In genomic region chr19:55116232-55117062, GRCh38 we compare ENCODE assay signal across 7 cellular contexts. TPM values are rescaled to one million over a fixed set of nuclear protein-coding genes. Genes with fewer than 3 reads are reported as not detected.
A peak's percentile ranks its signal among the peaks of the same experiment; 100 is the strongest.
DNase-seq lines count a peak whose midpoint lies in the region; ATAC-seq, FAIRE-seq and TF ChIP-seq lines count a peak whose summit lies in the region.

No MANE protein-coding gene starts in this region.

- peak overlapping the region; percentile 86 for H3K27ac Mint-ChIP-seq in activated CD4-positive, alpha-beta memory T cell treated with anti-CD3 and anti-CD28 coated beads for 36 hours
- peak overlapping the region; percentile 90 to 92 for H3K27ac Mint-ChIP-seq in effector memory CD8-positive, alpha-beta T cell

- DNase-seq in GM12891 (ENCODE audit: insufficient read length, low spot score) (peak; percentile 63), MV-4-11 (lab: John Stamatoyannopoulos, UW) (peak; percentile 82), lung (ENCODE audit: low spot score) (peak; percentile 62)
- peak; percentile 72 for DNase-seq in activated CD4-positive, alpha-beta memory T cell treated with anti-CD3 and anti-CD28 coated beads for 36 hours
- peak; percentile 28 to 40 (median 33) for DNase-seq in effector memory CD8-positive, alpha-beta T cell
- DNase-seq in stimulated activated CD4-positive, alpha-beta T cell treated with anti-CD3 and anti-CD28 coated beads, TNF-alpha, amount 100 ng/mL, for 48 hours (ENCODE audit: low read depth in 3 of 3) = peak in 2 of 3 donors; percentile 33 to 36

- H3K9me3 Mint-ChIP-seq in activated CD4-positive, alpha-beta memory T cell treated with anti-CD3 and anti-CD28 coated beads for 36 hours = no peaks in the 10 kb centered on the region
- H3K9me3 Mint-ChIP-seq in effector memory CD8-positive, alpha-beta T cell = no peaks in the 10 kb centered on the region

- peak overlapping the region; percentile 89 for H3K4me3 ChIP-seq in lung

- peak; percentile 19 for ATAC-seq in effector memory CD8-positive, alpha-beta T cell (replicated peaks)
- no peak for ATAC-seq in lung (ENCODE audit: insufficient read depth, low FRiP score)
- ATAC-seq in HG02981 (IDR thresholded peaks at IDR 0.05; ENCODE audit: unreplicated experiment) = no peak

- H3K4me3 Mint-ChIP-seq in activated CD4-positive, alpha-beta memory T cell treated with anti-CD3 and anti-CD28 coated beads for 36 hours = peak overlapping the region; percentile 92
- H3K4me3 Mint-ChIP-seq in effector memory CD8-positive, alpha-beta T cell = peak overlapping the region; percentile 93 to 96

- POLR2A ChIA-PET in activated CD4-positive, alpha-beta memory T cell treated with anti-CD3 and anti-CD28 coated beads for 36 hours (lab: Charles Lee) = interaction anchor here (0.5 to 1.1 kb wide), 2 partner anchors 12 to 27 kb away, joined by 3 read pairs; no protein-coding TSS in a partner anchor

- no peaks in the 10 kb centered on the region for H3K27me3 ChIP-seq in lung (ENCODE audit: control insufficient read depth, insufficient read depth)

- H3K27ac ChIP-seq in lung (ENCODE audit: low read depth in 1 of 2, low read length in 1 of 2) = peak overlapping the region; percentile 92 to 93

- H3K27me3 Mint-ChIP-seq in activated CD4-positive, alpha-beta memory T cell treated with anti-CD3 and anti-CD28 coated beads for 36 hours = no peaks in the 10 kb centered on the region
- no peaks in the 10 kb centered on the region for H3K27me3 Mint-ChIP-seq in effector memory CD8-positive, alpha-beta T cell

- peaks cover 30% of the 10 kb centered on the region for H3K4me1 Mint-ChIP-seq in activated CD4-positive, alpha-beta memory T cell treated with anti-CD3 and anti-CD28 coated beads for 36 hours (ENCODE audit: low read depth)
- peaks cover 24 to 33% of the 10 kb centered on the region in 2 donors for H3K4me1 Mint-ChIP-seq in effector memory CD8-positive, alpha-beta T cell (ENCODE audit: low read depth in 2 of 2)

- TF ChIP-seq CTCF in lung (IDR thresholded peaks at IDR 0.05; ENCODE audit: control extremely low read depth, extremely low read depth) = no peak

- no peak for TF ChIP-seq POLR2A in GM12891 (IDR thresholded peaks at IDR 0.05; ENCODE audit: low read depth, low read length)

- FAIRE-seq in GM12891 (lab: Jason Lieb, UNC) = peak; percentile 89

- intact Hi-C loops in activated CD4-positive, alpha-beta memory T cell treated with anti-CD3 and anti-CD28 coated beads for 36 hours (cut with micrococcal nuclease) = loop anchor here (1.0 to 2.0 kb wide), 5 partner anchors 36 to 539 kb away; partner anchors contain the start of genes PPP6R1 and U2AF2

- H3K36me3 ChIP-seq in lung (ENCODE audit: control insufficient read depth in 2 of 2, insufficient read depth in 2 of 2, low read length in 2 of 2) = peaks cover 0 to 10% of the 10 kb centered on the region in 2 donors

- H3K9me3 ChIP-seq in lung (ENCODE audit: control insufficient read depth in 2 of 2, insufficient read depth in 1 of 2, low read length in 1 of 2) = no peaks in the 10 kb centered on the region

- peaks cover 13 to 24% of the 10 kb centered on the region in 2 donors for H3K4me1 ChIP-seq in lung (ENCODE audit: control insufficient read depth in 2 of 2, insufficient read depth in 2 of 2, low read length in 2 of 2)

- peaks cover 10% of the 10 kb centered on the region for H3K36me3 Mint-ChIP-seq in activated CD4-positive, alpha-beta memory T cell treated with anti-CD3 and anti-CD28 coated beads for 36 hours
- peaks cover 18% of the 10 kb centered on the region for H3K36me3 Mint-ChIP-seq in effector memory CD8-positive, alpha-beta T cell (ENCODE audit: insufficient read depth)

- CTCF ChIA-PET in activated CD4-positive, alpha-beta memory T cell treated with anti-CD3 and anti-CD28 coated beads for 36 hours (lab: Charles Lee) = interaction anchor here (1.1 to 2.0 kb wide), 5 partner anchors 24 to 516 kb away, joined by 3 to 5 read pairs (median 3); no protein-coding TSS in a partner anchor

- WGBS in lung, 2 donors = 1% methylated on average over 32 of the region's 32 CpGs

TF ChIP-seq in GM12891, 5 proteins besides CTCF, POLR2A, EP300 and RAD21:
- no peak for TF ChIP-seq POU2F2 (IDR thresholded peaks at IDR 0.05; ENCODE audit: low read depth, low read length)
- TF ChIP-seq SPI1 (IDR thresholded peaks at IDR 0.05; ENCODE audit: low read depth, low read length) = peak; percentile 77
TF ChIP-seq in GM12891: peak in this region for 1.

RNA-seq across cellular contexts. Expression of gene PPP1R12C, which starts 1.0 kb away (rescaled TPM):
- 46.6 TPM for polyA plus RNA-seq in GM12891 (2012; ENCODE audit: low read depth, missing spikeins)
- total RNA-seq in activated CD4-positive, alpha-beta memory T cell treated with anti-CD3 and anti-CD28 coated beads for 36 hours = 10 to 100 TPM; 62.7 to 73.2 TPM
- 100 to 1,000 TPM in 1 of 2 donors, 10 to 100 TPM in 1; 47.4 to 163 TPM for total RNA-seq in lung
- 100 to 1,000 TPM; 108 to 114 TPM for polyA plus RNA-seq in lung

RNA-seq across cellular contexts. Expression of gene TNNT1, which starts 32.6 kb away (rescaled TPM):
- polyA plus RNA-seq in GM12891 (2012; ENCODE audit: low read depth, missing spikeins) = not detected
- total RNA-seq in activated CD4-positive, alpha-beta memory T cell treated with anti-CD3 and anti-CD28 coated beads for 36 hours = not detected
- total RNA-seq in lung = 1 to 10 TPM; 1.5 to 4.1 TPM
- 1 to 10 TPM; 1.2 to 5.2 TPM for polyA plus RNA-seq in lung

RNA-seq across cellular contexts. Expression of gene EPS8L1, which starts 40.8 kb away (rescaled TPM):
- polyA plus RNA-seq in GM12891 (2012; ENCODE audit: low read depth, missing spikeins) = 0.13 TPM
- total RNA-seq in activated CD4-positive, alpha-beta memory T cell treated with anti-CD3 and anti-CD28 coated beads for 36 hours = 1 to 10 TPM; 2.2 to 2.7 TPM
- total RNA-seq in lung = 10 to 100 TPM; 19.5 to 49.0 TPM
- polyA plus RNA-seq in lung = 10 to 100 TPM; 24.6 to 61.8 TPM

RNA-seq across cellular contexts. Expression of gene TNNI3, which starts 41.1 kb away (rescaled TPM):
- polyA plus RNA-seq in GM12891 (2012; ENCODE audit: low read depth, missing spikeins) = not detected
- total RNA-seq in activated CD4-positive, alpha-beta memory T cell treated with anti-CD3 and anti-CD28 coated beads for 36 hours = not detected
- 1 to 10 TPM; 4.4 to 4.8 TPM for total RNA-seq in lung
- 1 to 10 TPM; 1.2 to 2.2 TPM for polyA plus RNA-seq in lung

RNA-seq across cellular contexts. Expression of gene DNAAF3, which starts 50.0 kb away (rescaled TPM):
- not detected for polyA plus RNA-seq in GM12891 (2012; ENCODE audit: low read depth, missing spikeins)
- total RNA-seq in activated CD4-positive, alpha-beta memory T cell treated with anti-CD3 and anti-CD28 coated beads for 36 hours = not detected
- 10 to 100 TPM; 16.4 to 52.3 TPM for total RNA-seq in lung
- 10 to 100 TPM; 10.9 to 11.0 TPM for polyA plus RNA-seq in lung

Comparison
In these comparisons a context has a peak if more than half of its experiments do, and no peak if none do; other contexts are left out.
1. RNA of gene EPS8L1, which starts 40.8 kb away (total RNA-seq): 19.5 to 49.0 TPM in lung; 2.2 to 2.7 TPM in activated CD4-positive, alpha-beta memory T cell treated with anti-CD3 and anti-CD28 coated beads for 36 hours; every median in the first group is over 4 times any median in the second.
2. Peak in every context shown above with its lines, with median percentiles within 50 percentile points of each other: DNase-seq.